ENCODE assay signal across 1 cellular context in genomic region chr7:85191383-85191782, GRCh38.
TF ChIP-seq lines count a peak whose summit lies in the region.

No MANE protein-coding gene starts in this region.

TF ChIP-seq in GM12878, 131 proteins besides CTCF, POLR2A, EP300 and RAD21 (continued from another document):
- TF ChIP-seq ZBTB33 (IDR thresholded peaks at IDR 0.05) (no peak), ATF7 (IDR thresholded peaks at IDR 0.05; ENCODE audit: low read depth) (no peak), BACH1 (IDR thresholded peaks at IDR 0.05; ENCODE audit: borderline replicate concordance) (no peak)
